In the genomic region with DNA sequence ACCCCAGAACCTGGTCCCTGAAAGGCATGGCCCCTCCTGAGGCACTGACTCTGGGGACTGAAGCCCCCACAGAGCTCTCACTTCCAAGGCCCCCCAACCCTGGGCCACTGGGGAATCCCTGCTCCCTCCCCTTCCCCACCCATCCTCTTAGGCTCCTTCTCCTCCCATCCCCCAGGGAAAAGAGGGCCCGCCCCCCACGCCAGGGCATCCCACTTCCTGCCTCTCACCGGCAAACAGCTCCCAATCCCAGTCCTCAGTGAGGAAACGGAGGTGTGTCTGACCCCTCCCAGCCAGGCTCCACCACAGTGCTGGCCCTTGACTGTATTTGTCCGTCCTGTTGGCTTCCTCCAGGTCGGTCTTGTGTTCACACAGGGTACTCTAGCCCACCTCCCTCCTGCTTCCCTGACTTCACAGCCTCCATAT, we compare ENCODE assay signal across 1 cellular context.
TF ChIP-seq lines count a peak whose summit lies in the region.

No MANE protein-coding gene starts in this region.

TF ChIP-seq in HCT116, 20 proteins besides CTCF, POLR2A, EP300 and RAD21:
- TF ChIP-seq YY1 (IDR thresholded peaks at IDR 0.05; ENCODE audit: extremely low read depth, insufficient replicate concordance, low read depth, low read length) (peak; percentile 29), POLR2AphosphoS5 (IDR thresholded peaks at IDR 0.05; ENCODE audit: low read depth, low read length) (peak; percentile 96), SRF (IDR thresholded peaks at IDR 0.05; ENCODE audit: low read depth) (no peak), TCF7L2 (IDR thresholded peaks at IDR 0.05; ENCODE audit: borderline replicate concordance, extremely low read depth, insufficient read depth, insufficient read length) (no peak)
TF ChIP-seq in HCT116: peak in this region for 2.
